10 cellular contexts compared by ENCODE assay signal in genomic region chr17:48611681-48612455, GRCh38. TPM values are rescaled to one million over a fixed set of nuclear protein-coding genes. Genes with fewer than 3 reads are reported as not detected.
DNase-seq lines count a peak whose midpoint lies in the region; ATAC-seq lines count a peak whose summit lies in the region.
"Had no signal": no experiment of that assay in that cellular context is flagged by ENCODE, and none has a peak within 500 bp of the region (broad histone marks: within the 10 kb centered on the region; RNA-seq: fewer than 3 reads in every experiment).

No MANE protein-coding gene starts in this region.

- H3K36me3 Mint-ChIP-seq in activated naive CD8-positive, alpha-beta T cell: no peaks in the 10 kb centered on the region
- no peaks in the 10 kb centered on the region for H3K36me3 Mint-ChIP-seq in natural killer cell treated with Interleukin-12 subunit alpha and Interleukin-12 subunit beta and Interleukin-15 and Interleukin-18, amount 100 ng/mL, for 72 hours

- no peak overlapping the region for H3K27ac Mint-ChIP-seq in activated naive CD8-positive, alpha-beta T cell
- peak overlapping the region; percentile 81 to 94 for H3K27ac Mint-ChIP-seq in natural killer cell treated with Interleukin-12 subunit alpha and Interleukin-12 subunit beta and Interleukin-15 and Interleukin-18, amount 100 ng/mL, for 72 hours

- peaks cover 37% of the 10 kb centered on the region for H3K4me1 Mint-ChIP-seq in activated naive CD8-positive, alpha-beta T cell (ENCODE audit: low read depth)
- peaks cover 40 to 43% of the 10 kb centered on the region in 2 donors for H3K4me1 Mint-ChIP-seq in natural killer cell treated with Interleukin-12 subunit alpha and Interleukin-12 subunit beta and Interleukin-15 and Interleukin-18, amount 100 ng/mL, for 72 hours (ENCODE audit: low read depth in 2 of 2)

- no peaks in the 10 kb centered on the region for H3K9me3 ChIP-seq in MG63
- H3K9me3 ChIP-seq: thyroid gland had no signal

- intact Hi-C loops in head of caudate nucleus (cut with DNase I): no loop called here

- H3K4me3 Mint-ChIP-seq in activated naive CD8-positive, alpha-beta T cell: peak overlapping the region; percentile 98
- H3K4me3 Mint-ChIP-seq in natural killer cell treated with Interleukin-12 subunit alpha and Interleukin-12 subunit beta and Interleukin-15 and Interleukin-18, amount 100 ng/mL, for 72 hours: peak overlapping the region; percentile 85

- H3K9me3 Mint-ChIP-seq in activated naive CD8-positive, alpha-beta T cell (ENCODE audit: low read depth): no peaks in the 10 kb centered on the region
- H3K9me3 Mint-ChIP-seq in natural killer cell treated with Interleukin-12 subunit alpha and Interleukin-12 subunit beta and Interleukin-15 and Interleukin-18, amount 100 ng/mL, for 72 hours: no peaks in the 10 kb centered on the region

- peaks cover 40% of the 10 kb centered on the region for H3K27me3 Mint-ChIP-seq in activated naive CD8-positive, alpha-beta T cell
- H3K27me3 Mint-ChIP-seq in natural killer cell treated with Interleukin-12 subunit alpha and Interleukin-12 subunit beta and Interleukin-15 and Interleukin-18, amount 100 ng/mL, for 72 hours: peaks cover 40 to 42% of the 10 kb centered on the region in 2 donors

- peak in 1 of 2 donors; percentile 30 for ATAC-seq in natural killer cell treated with Interleukin-12 subunit alpha and Interleukin-12 subunit beta and Interleukin-15 and Interleukin-18, amount 100 ng/mL, for 72 hours
- no peak for ATAC-seq in HG03135 (IDR thresholded peaks at IDR 0.05; ENCODE audit: unreplicated experiment)
- no peak for ATAC-seq in GM19463 (IDR thresholded peaks at IDR 0.05; ENCODE audit: unreplicated experiment)

- peak overlapping the region; percentile 62 for H3K4me3 ChIP-seq in MG63

- H3K27me3 ChIP-seq in MG63: no peaks in the 10 kb centered on the region

- DNase-seq in DMS153 treated with DMSO at 0.1 percent for 48 hours (lab: John Stamatoyannopoulos, UW; ENCODE audit: unreplicated experiment) (peak; percentile 59), MG63 (peak; percentile 72), anterior cingulate cortex (lab: John Stamatoyannopoulos, UW) (no peak), head of caudate nucleus (no peak)
- DNase-seq in natural killer cell treated with Interleukin-12 subunit alpha and Interleukin-12 subunit beta and Interleukin-15 and Interleukin-18, amount 100 ng/mL, for 72 hours (ENCODE audit: low spot score): no peak

- no peaks in the 10 kb centered on the region for H3K36me3 ChIP-seq in MG63
- H3K36me3 ChIP-seq: thyroid gland had no signal

RNA-seq across cellular contexts. Expression of gene HOXB7, which starts 1.1 kb away (rescaled TPM):
- total RNA-seq in MG63 (2014; rRNA removed; shearing (Covaris generic); ENCODE audit: low replicate concordance): 9.8 and 30.6 TPM in 2 replicates
- total RNA-seq in natural killer cell treated with Interleukin-12 subunit alpha and Interleukin-12 subunit beta and Interleukin-15 and Interleukin-18, amount 100 ng/mL, for 72 hours: 1 to 10 TPM; 1.1 to 2.7 TPM

RNA-seq across cellular contexts. Expression of gene HOXB8, which starts 3.2 kb away (rescaled TPM):
- total RNA-seq in MG63 (2014; rRNA removed; shearing (Covaris generic); ENCODE audit: low replicate concordance): 3.8 and 4.8 TPM in 2 replicates
- not detected for total RNA-seq in natural killer cell treated with Interleukin-12 subunit alpha and Interleukin-12 subunit beta and Interleukin-15 and Interleukin-18, amount 100 ng/mL, for 72 hours
- total RNA-seq: fibroblast of villous mesenchyme had no signal

RNA-seq across cellular contexts. Expression of gene HOXB6, which starts 7.1 kb away (rescaled TPM):
- total RNA-seq in MG63 (2014; rRNA removed; shearing (Covaris generic); ENCODE audit: low replicate concordance): 7.0 and 7.7 TPM in 2 replicates
- 1 to 10 TPM; 1.9 to 2.2 TPM for total RNA-seq in natural killer cell treated with Interleukin-12 subunit alpha and Interleukin-12 subunit beta and Interleukin-15 and Interleukin-18, amount 100 ng/mL, for 72 hours

RNA-seq across cellular contexts. Expression of gene HOXB9, which starts 14.3 kb away (rescaled TPM):
- total RNA-seq in MG63 (2014; rRNA removed; shearing (Covaris generic); ENCODE audit: low replicate concordance): 7.3 and 21.0 TPM in 2 replicates
- total RNA-seq in natural killer cell treated with Interleukin-12 subunit alpha and Interleukin-12 subunit beta and Interleukin-15 and Interleukin-18, amount 100 ng/mL, for 72 hours: 1 to 10 TPM in 1 of 2 donors, under 1 TPM in 1; 0.78 to 2.7 TPM
- total RNA-seq: fibroblast of villous mesenchyme, thyroid gland had no signal

RNA-seq across cellular contexts. Expression of gene HOXB5, which starts 18.3 kb away (rescaled TPM):
- not detected in 2 replicates for total RNA-seq in MG63 (2014; rRNA removed; shearing (Covaris generic); ENCODE audit: low replicate concordance)
- under 1 TPM in 1 of 2 donors, not detected in 1; 0.70 TPM for total RNA-seq in natural killer cell treated with Interleukin-12 subunit alpha and Interleukin-12 subunit beta and Interleukin-15 and Interleukin-18, amount 100 ng/mL, for 72 hours

Comparison
In these comparisons a context has a peak if more than half of its experiments do, and no peak if none do; other contexts are left out.
1. DNase-seq: peak in DMS153 treated with DMSO at 0.1 percent for 48 hours (single experiment) and MG63 (single experiment); none in natural killer cell treated with Interleukin-12 subunit alpha and Interleukin-12 subunit beta and Interleukin-15 and Interleukin-18, amount 100 ng/mL, for 72 hours (single experiment), anterior cingulate cortex (0 of 58) and head of caudate nucleus (0 of 42).